Comparison of ENCODE assay signal across 11 cellular contexts in the genomic region with DNA sequence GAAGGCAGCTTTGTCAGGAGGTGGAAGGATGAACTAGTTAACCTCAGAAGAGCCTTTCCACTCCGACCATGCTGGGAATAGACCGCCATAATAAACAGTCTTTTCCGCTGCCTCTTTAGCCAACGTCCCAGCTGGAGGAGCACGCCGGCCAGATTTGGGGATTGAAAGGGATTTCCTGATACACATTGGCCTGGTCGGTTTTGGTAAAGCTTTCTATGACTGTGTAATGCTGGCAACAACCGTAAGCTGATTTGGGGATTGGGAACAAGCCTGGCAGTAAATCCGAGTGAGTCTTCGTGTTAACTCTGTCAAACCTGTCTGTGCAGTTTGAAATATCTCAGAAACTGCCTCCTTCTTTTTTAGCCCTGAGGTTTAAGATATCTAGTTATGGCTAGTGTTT.
A peak's percentile ranks its signal among the peaks of the same experiment; 100 is the strongest.
DNase-seq lines count a peak whose midpoint lies in the region; ATAC-seq, FAIRE-seq and TF ChIP-seq lines count a peak whose summit lies in the region.
"Had no signal": no experiment of that assay in that cellular context is flagged by ENCODE, and none has a peak within 500 bp of the region (broad histone marks: within the 10 kb centered on the region; RNA-seq: fewer than 3 reads in every experiment).

No MANE protein-coding gene starts in this region.

- H3K27me3 Mint-ChIP-seq in activated CD4-positive, alpha-beta memory T cell treated with anti-CD3 and anti-CD28 coated beads, Interleukin-2, amount 10 ng/mL, durations not matched to agents 7 days and 5 days = no peaks in the 10 kb centered on the region

- peaks cover 97% of the 10 kb centered on the region for H3K36me3 Mint-ChIP-seq in activated CD4-positive, alpha-beta memory T cell treated with anti-CD3 and anti-CD28 coated beads, Interleukin-2, amount 10 ng/mL, durations not matched to agents 7 days and 5 days (ENCODE audit: low read depth)
- H3K36me3 Mint-ChIP-seq: WTC11 had no signal

- peak overlapping the region; percentile 92 for H3K27ac Mint-ChIP-seq in activated CD4-positive, alpha-beta memory T cell treated with anti-CD3 and anti-CD28 coated beads, Interleukin-2, amount 10 ng/mL, durations not matched to agents 7 days and 5 days
- H3K27ac Mint-ChIP-seq: endodermal cell, WTC11 had no signal

- no peak for DNase-seq in D721Med (ENCODE audit: insufficient read length, low spot score)
- DNase-seq in activated CD4-positive, alpha-beta memory T cell treated with anti-CD3 and anti-CD28 coated beads, Interleukin-2, amount 10 ng/mL, durations not matched to agents 7 days and 5 days = no peak
- DNase-seq in Right ventricle myocardium superior = peak; percentile 72
- no peak for DNase-seq in sciatic nerve (ENCODE audit: low spot score)
- DNase-seq in stimulated activated CD4-positive, alpha-beta T cell treated with anti-CD3 and anti-CD28 coated beads, Interleukin-1b, Interleukin-23, amount 100 ng/mL, for 48 hours = no peak
- DNase-seq in GM12891 (ENCODE audit: insufficient read length, low spot score) = no peak
- DNase-seq in RPMI8226 = no peak
- DNase-seq: endodermal cell, NCI-H510A had no signal

- CTCF ChIA-PET in activated CD4-positive, alpha-beta memory T cell treated with anti-CD3 and anti-CD28 coated beads, Interleukin-2, amount 10 ng/mL, durations not matched to agents 7 days and 5 days (lab: Charles Lee) = interaction anchor here (0.8 kb wide), 1 partner anchor 68 kb away, joined by 3 read pairs; no protein-coding TSS in a partner anchor

- peaks cover 69% of the 10 kb centered on the region for H3K4me1 Mint-ChIP-seq in activated CD4-positive, alpha-beta memory T cell treated with anti-CD3 and anti-CD28 coated beads, Interleukin-2, amount 10 ng/mL, durations not matched to agents 7 days and 5 days

- intact Hi-C loops in Right ventricle myocardium superior (cut with DNase I) = no loop called here
- intact Hi-C loops in sciatic nerve (cut with DNase I) = no loop called here

- peak; percentile 79 for FAIRE-seq in D721Med (lab: Jason Lieb, UNC)
- no peak for FAIRE-seq in GM12891 (lab: Jason Lieb, UNC)

- H3K4me3 Mint-ChIP-seq in activated CD4-positive, alpha-beta memory T cell treated with anti-CD3 and anti-CD28 coated beads, Interleukin-2, amount 10 ng/mL, durations not matched to agents 7 days and 5 days = peak overlapping the region; percentile 80
- H3K4me3 Mint-ChIP-seq: endodermal cell, WTC11 had no signal

- ATAC-seq in Right ventricle myocardium superior (ENCODE audit: poor library complexity) = peak; percentile 55
- peak; percentile 68 for ATAC-seq in sciatic nerve
- no peak for ATAC-seq in GM21526 (IDR thresholded peaks at IDR 0.05; ENCODE audit: low FRiP score, unreplicated experiment)
- ATAC-seq: WTC11 had no signal

- no peak for TF ChIP-seq CTCF in D721Med (IDR thresholded peaks at IDR 0.05; ENCODE audit: insufficient read depth, missing control alignments)

- H3K9me3 Mint-ChIP-seq in activated CD4-positive, alpha-beta memory T cell treated with anti-CD3 and anti-CD28 coated beads, Interleukin-2, amount 10 ng/mL, durations not matched to agents 7 days and 5 days = no peaks in the 10 kb centered on the region
- H3K9me3 Mint-ChIP-seq: endodermal cell, WTC11 had no signal

- no peak for TF ChIP-seq POLR2A in GM12891 (IDR thresholded peaks at IDR 0.05; ENCODE audit: low read depth, low read length)

- POLR2A ChIA-PET in activated CD4-positive, alpha-beta memory T cell treated with anti-CD3 and anti-CD28 coated beads, Interleukin-2, amount 10 ng/mL, durations not matched to agents 7 days and 5 days (lab: Charles Lee) = interaction anchor here (1.0 to 41.9 kb wide), 13 partner anchors 0 to 661 kb away, joined by 3 to 1110 read pairs (median 6); no protein-coding TSS in a partner anchor

TF ChIP-seq in GM12891, 5 proteins besides CTCF, POLR2A, EP300 and RAD21:
- no peak for TF ChIP-seq SPI1 (IDR thresholded peaks at IDR 0.05; ENCODE audit: low read depth, low read length)
- no peak for TF ChIP-seq TAF1 (IDR thresholded peaks at IDR 0.05; ENCODE audit: low read depth, low read length)
- no peak for TF ChIP-seq POLR2AphosphoS5 (IDR thresholded peaks at IDR 0.05; ENCODE audit: low read depth, low read length)
- TF ChIP-seq PAX5 (IDR thresholded peaks at IDR 0.05; ENCODE audit: insufficient read depth, low read length, severe bottlenecking) = no peak
- TF ChIP-seq POU2F2 (IDR thresholded peaks at IDR 0.05; ENCODE audit: low read depth, low read length) = no peak
TF ChIP-seq in GM12891: peak in this region for 0.
